8 cellular contexts compared by ENCODE assay signal in genomic region chr10:104120512-104120902, GRCh38. TPM values are rescaled to one million over a fixed set of nuclear protein-coding genes. Genes with fewer than 3 reads are reported as not detected.
DNase-seq lines count a peak whose midpoint lies in the region; ATAC-seq and TF ChIP-seq lines count a peak whose summit lies in the region.

No MANE protein-coding gene starts in this region.

- WGBS in SK-N-SH (ENCODE audit: low lambda C conversion rate) = 69% methylated on average over 2 of the region's 2 CpGs

- H3K27ac ChIP-seq in SK-N-SH (ENCODE audit: low read depth in 2 of 2, low read length in 1 of 2) = peak overlapping the region; percentile 99 to 100
- peak overlapping the region; percentile 97 for H3K27ac ChIP-seq in fibroblast of lung (ENCODE audit: insufficient read depth, low read length)
- peak overlapping the region; percentile 97 for H3K27ac ChIP-seq in rectal smooth muscle tissue (ENCODE audit: low read depth, low read length)

- POLR2A ChIA-PET in SK-N-SH (lab: Yijun Ruan, JAX) = no interaction called here

- no peaks in the 10 kb centered on the region for H3K9me2 ChIP-seq in SK-N-SH

- TF ChIP-seq CTCF in SK-N-SH (IDR thresholded peaks at IDR 0.05) (no peak), fibroblast of lung (conservative IDR thresholded peaks at IDR 0.05 in 1 of 2, IDR thresholded peaks at IDR 0.05 in 1 of 2; ENCODE audit: low read depth in 1 of 2, low read length in 2 of 2) (no peak)

- ATAC-seq in GM18511 (IDR thresholded peaks at IDR 0.05; ENCODE audit: unreplicated experiment) = no peak

- H4K20me1 ChIP-seq in SK-N-SH (ENCODE audit: insufficient read depth) (no peaks in the 10 kb centered on the region), fibroblast of lung (ENCODE audit: control insufficient read depth, extremely low read depth, insufficient read depth, low read length) (no peaks in the 10 kb centered on the region)

- H3K4me1 ChIP-seq in SK-N-SH (ENCODE audit: control insufficient read depth in 1 of 2, insufficient read depth in 2 of 2, low read depth in 1 of 2, low read length in 1 of 2) = peaks cover 0 to 11% of the 10 kb centered on the region in 2 experiments; a peak in 3 of 4 replicates
- peaks cover 5% of the 10 kb centered on the region for H3K4me1 ChIP-seq in fibroblast of lung (ENCODE audit: control insufficient read depth, extremely low read depth, insufficient read depth, low read length)
- peaks cover 2% of the 10 kb centered on the region for H3K4me1 ChIP-seq in rectal smooth muscle tissue (ENCODE audit: control insufficient read depth, insufficient read depth, low read length)

- peaks cover 0 to 6% of the 10 kb centered on the region in 2 experiments for H3K36me3 ChIP-seq in SK-N-SH (replicated peaks in 1 of 2; ENCODE audit: control insufficient read depth in 1 of 2, insufficient read depth in 2 of 2, low read length in 1 of 2)
- H3K36me3 ChIP-seq in fibroblast of lung (ENCODE audit: control insufficient read depth, insufficient read depth, low read length) = no peaks in the 10 kb centered on the region
- H3K36me3 ChIP-seq in rectal smooth muscle tissue (ENCODE audit: control insufficient read depth, insufficient read depth, low read length) = no peaks in the 10 kb centered on the region

- no peak for TF ChIP-seq EP300 in SK-N-SH (IDR thresholded peaks at IDR 0.05; ENCODE audit: borderline replicate concordance in 1 of 2, low read depth in 1 of 2, low read length in 1 of 2)

- H3K4me3 ChIP-seq in GM08714 (ENCODE audit: low read length) (peak overlapping the region; percentile 7), SK-N-SH (ENCODE audit: low read depth in 2 of 2, low read length in 1 of 2) (peak overlapping the region; percentile 78 to 86), fibroblast of lung (replicated peaks in 1 of 4; ENCODE audit: control extremely low read depth in 1 of 4, insufficient read depth in 1 of 4, low read depth in 3 of 4, low read length in 4 of 4) (peak overlapping the region in 3 of 4 experiments; percentile 35 to 88 (median 86)), rectal smooth muscle tissue (ENCODE audit: low read length) (peak overlapping the region; percentile 82)

- TF ChIP-seq RAD21 in SK-N-SH (IDR thresholded peaks at IDR 0.05; ENCODE audit: low read length) = no peak

- H2AFZ ChIP-seq in SK-N-SH (ENCODE audit: low read depth) (peak overlapping the region; percentile 93), fibroblast of lung (ENCODE audit: low read length) (peak overlapping the region; percentile 90)

- CTCF ChIA-PET in SK-N-SH (lab: Yijun Ruan, JAX) = interaction anchor here (0.6 to 5.2 kb wide), 13 partner anchors 11 to 567 kb away, joined by 3 to 44 read pairs (median 5); no protein-coding TSS in a partner anchor

- H3F3A ChIP-seq in SK-N-SH (replicated peaks; ENCODE audit: insufficient read depth) = peaks cover 12% of the 10 kb centered on the region

- DNase-seq in SK-N-SH (no peak), fibroblast of lung (ENCODE audit: low read depth in 2 of 2) (no peak), midbrain (lab: John Stamatoyannopoulos, UW) (no peak), ureter (ENCODE audit: low spot score) (no peak)
- DNase-seq in stimulated activated CD8-positive, alpha-beta memory T cell treated with anti-CD3 and anti-CD28 coated beads, Interleukin-4, amount 100 ng/mL, for 48 hours = no peak

- H3K9ac ChIP-seq in SK-N-SH (peak overlapping the region; percentile 100), fibroblast of lung (ENCODE audit: insufficient read depth, low read length) (no peak overlapping the region), rectal smooth muscle tissue (ENCODE audit: low read length) (no peak overlapping the region)

- H3K4me2 ChIP-seq in SK-N-SH (peak overlapping the region; percentile 95), fibroblast of lung (ENCODE audit: extremely low read depth, insufficient read depth, low read length) (peak overlapping the region; percentile 73)

- H3K79me2 ChIP-seq in SK-N-SH (ENCODE audit: insufficient read depth) (no peaks in the 10 kb centered on the region), fibroblast of lung (ENCODE audit: control insufficient read depth, insufficient read depth, low read length) (no peaks in the 10 kb centered on the region)

- no peaks in the 10 kb centered on the region for H3K9me3 ChIP-seq in SK-N-SH
- H3K9me3 ChIP-seq in fibroblast of lung (ENCODE audit: control insufficient read depth, insufficient read depth, low read depth, low read length) = no peaks in the 10 kb centered on the region

- H3K27me3 ChIP-seq in SK-N-SH (ENCODE audit: insufficient read depth) (no peaks in the 10 kb centered on the region), fibroblast of lung (ENCODE audit: control insufficient read depth, insufficient read depth, low read length) (no peaks in the 10 kb centered on the region), rectal smooth muscle tissue (ENCODE audit: control insufficient read depth, insufficient read depth, low read length) (no peaks in the 10 kb centered on the region)

TF ChIP-seq in SK-N-SH, 30 proteins besides CTCF, POLR2A, EP300 and RAD21:
- no peak for TF ChIP-seq TCF12 (IDR thresholded peaks at IDR 0.05)
- TF ChIP-seq MXI1 (IDR thresholded peaks at IDR 0.05; ENCODE audit: low read depth, low read length) = no peak
- no peak for TF ChIP-seq USF1 (IDR thresholded peaks at IDR 0.05; ENCODE audit: borderline replicate concordance, low read depth)
- TF ChIP-seq GABPA (IDR thresholded peaks at IDR 0.05; ENCODE audit: low read depth) = no peak
- TF ChIP-seq, protein P1, sequence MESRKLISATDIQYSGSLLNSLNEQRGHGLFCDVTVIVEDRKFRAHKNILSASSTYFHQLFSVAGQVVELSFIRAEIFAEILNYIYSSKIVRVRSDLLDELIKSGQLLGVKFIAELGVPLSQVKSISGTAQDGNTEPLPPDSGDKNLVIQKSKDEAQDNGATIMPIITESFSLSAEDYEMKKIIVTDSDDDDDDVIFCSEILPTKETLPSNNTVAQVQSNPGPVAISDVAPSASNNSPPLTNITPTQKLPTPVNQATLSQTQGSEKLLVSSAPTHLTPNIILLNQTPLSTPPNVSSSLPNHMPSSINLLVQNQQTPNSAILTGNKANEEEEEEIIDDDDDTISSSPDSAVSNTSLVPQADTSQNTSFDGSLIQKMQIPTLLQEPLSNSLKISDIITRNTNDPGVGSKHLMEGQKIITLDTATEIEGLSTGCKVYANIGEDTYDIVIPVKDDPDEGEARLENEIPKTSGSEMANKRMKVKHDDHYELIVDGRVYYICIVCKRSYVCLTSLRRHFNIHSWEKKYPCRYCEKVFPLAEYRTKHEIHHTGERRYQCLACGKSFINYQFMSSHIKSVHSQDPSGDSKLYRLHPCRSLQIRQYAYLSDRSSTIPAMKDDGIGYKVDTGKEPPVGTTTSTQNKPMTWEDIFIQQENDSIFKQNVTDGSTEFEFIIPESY (IDR thresholded peaks at IDR 0.05; ENCODE audit: borderline replicate concordance, low read depth) = no peak
- TF ChIP-seq NFIC (IDR thresholded peaks at IDR 0.05; ENCODE audit: borderline replicate concordance) = no peak
- no peak for TF ChIP-seq GATA2 (CRISPR knock-in tag; IDR thresholded peaks at IDR 0.05)

RNA-seq across cellular contexts. Expression of gene SFR1, which starts 1.5 kb away (rescaled TPM):
- polyA plus RNA-seq in SK-N-SH (2012; rRNA removed) = 1.5 and 1.8 TPM in 2 replicates
- polyA plus RNA-seq in SK-N-SH (2012; cell fraction: cytosol; rRNA removed) = 2.4 and 2.9 TPM in 2 replicates
- 0.79 and 1.3 TPM in 2 replicates for polyA plus RNA-seq in SK-N-SH (2012; cell fraction: nucleus; rRNA removed)
- total RNA-seq in fibroblast of lung = 5.4 and 6.2 TPM in 2 replicates
- polyA plus RNA-seq in fibroblast of lung = 5.2 and 6.9 TPM in 2 replicates
- 3.8 and 4.4 TPM in 2 replicates for polyA plus RNA-seq in fibroblast of lung (2012)
- 0.55 and 1.2 TPM in 2 replicates for polyA minus RNA-seq in fibroblast of lung (ENCODE audit: low replicate concordance)
- 8.4 TPM for total RNA-seq in ureter

RNA-seq across cellular contexts. Expression of gene COL17A1, which starts 34.8 kb away (rescaled TPM):
- polyA plus RNA-seq in SK-N-SH (2012; rRNA removed) (0.06 and 0.12 TPM in 2 replicates), fibroblast of lung (0.12 and 0.18 TPM in 2 replicates)
- 0.05 and 0.08 TPM in 2 replicates for polyA plus RNA-seq in SK-N-SH (2012; cell fraction: cytosol; rRNA removed)
- 0.21 and 0.29 TPM in 2 replicates for polyA plus RNA-seq in SK-N-SH (2012; cell fraction: nucleus; rRNA removed)
- total RNA-seq in fibroblast of lung (under 0.01 TPM in 1 of 2 replicates, not detected in the other), ureter (18.5 TPM)
- polyA plus RNA-seq in fibroblast of lung (2012) = 0.02 TPM in 1 of 2 replicates, not detected in the other
- polyA minus RNA-seq in fibroblast of lung (ENCODE audit: low replicate concordance) = 0.82 and 2.5 TPM in 2 replicates

Comparison
In these comparisons a context has a peak if more than half of its experiments do, and no peak if none do; other contexts are left out.
1. H3K4me3 ChIP-seq: peak in every context shown above with its lines; median percentile 86 in fibroblast of lung; 82 in SK-N-SH; 82 in rectal smooth muscle tissue; 7 in GM08714.
2. RNA of gene COL17A1, which starts 34.8 kb away (total RNA-seq): 18.5 TPM in ureter (single experiment); under 0.01 TPM in fibroblast of lung; every median in the first group is over 10 times any median in the second.
3. Peak in every context shown above with its lines, with median percentiles within 50 percentile points of each other: H3K27ac ChIP-seq.